ENCODE assay signal across 1 cellular context in genomic region chr2:71298914-71299313, GRCh38.
TF ChIP-seq lines count a peak whose summit lies in the region.

No MANE protein-coding gene starts in this region.

TF ChIP-seq in HepG2, 621 proteins besides CTCF, POLR2A, EP300 and RAD21 (continued from another document):
- peak; percentile 56; the same call in 1 of the 2 replicates for TF ChIP-seq ZNF121 (CRISPR knock-in tag; IDR thresholded peaks at IDR 0.05)
